ENCODE assay signal across 15 cellular contexts in the genomic region with DNA sequence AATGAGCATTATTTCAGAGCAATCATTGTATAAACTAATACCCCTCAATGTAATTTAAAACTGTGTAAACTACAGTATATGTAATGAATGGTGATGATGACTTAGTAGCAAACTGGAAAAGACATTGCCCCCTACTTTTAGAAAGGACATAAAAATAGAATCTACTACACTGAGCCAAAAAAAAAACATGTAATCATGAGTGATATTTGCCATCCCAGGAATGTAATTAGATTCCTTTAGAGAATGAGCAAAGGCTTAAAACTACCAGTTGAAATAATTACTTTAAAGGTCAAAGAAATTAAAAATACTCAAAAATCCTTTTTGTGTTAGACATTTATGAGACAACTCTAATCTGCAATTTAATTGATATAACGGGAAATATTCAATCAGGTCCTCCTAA.
DNase-seq lines count a peak whose midpoint lies in the region; ATAC-seq and TF ChIP-seq lines count a peak whose summit lies in the region.
"Had no signal": no experiment of that assay in that cellular context is flagged by ENCODE, and none has a peak within 500 bp of the region (broad histone marks: within the 10 kb centered on the region; RNA-seq: fewer than 3 reads in every experiment).

No MANE protein-coding gene starts in this region.

- H3K4me1 ChIP-seq in cardiac muscle cell (ENCODE audit: low read depth) (peaks cover 16% of the 10 kb centered on the region), right atrium auricular region (no peaks in the 10 kb centered on the region)

- no peaks in the 10 kb centered on the region for H3K27me3 Mint-ChIP-seq in chondrocyte (ENCODE audit: low read depth)

- H3K27me3 ChIP-seq in cardiac muscle cell (no peaks in the 10 kb centered on the region), right atrium auricular region (no peaks in the 10 kb centered on the region)
- H3K27me3 ChIP-seq: BLaER1 treated with 17β-estradiol and CSF1 and Interleukin-3, amounts not matched to agents 10 nM and 100 nM had no signal

- H3K4me3 Mint-ChIP-seq in chondrocyte (ENCODE audit: unreplicated experiment), result no peak overlapping the region

- H3K27ac ChIP-seq in cardiac muscle cell (peak overlapping the region; percentile 68), right atrium auricular region (peak overlapping the region in 1 of 2 donors; percentile 46)
- H3K27ac ChIP-seq: BLaER1 treated with 17β-estradiol and CSF1 and Interleukin-3, amounts not matched to agents 10 nM and 100 nM had no signal

- peaks cover 2% of the 10 kb centered on the region for H3K9me3 Mint-ChIP-seq in chondrocyte (ENCODE audit: low read depth)

- no peaks in the 10 kb centered on the region for H3K36me3 ChIP-seq in cardiac muscle cell
- H3K36me3 ChIP-seq in right atrium auricular region, result no peaks in the 10 kb centered on the region
- H3K36me3 ChIP-seq: BLaER1 treated with 17β-estradiol and CSF1 and Interleukin-3, amounts not matched to agents 10 nM and 100 nM had no signal

- H3K9me3 ChIP-seq in cardiac muscle cell (ENCODE audit: low read depth) (no peaks in the 10 kb centered on the region), right atrium auricular region (no peaks in the 10 kb centered on the region)
- H3K9me3 ChIP-seq: BLaER1 treated with 17β-estradiol and CSF1 and Interleukin-3, amounts not matched to agents 10 nM and 100 nM had no signal

- peak overlapping the region; percentile 42 for H3K27ac Mint-ChIP-seq in chondrocyte (ENCODE audit: unreplicated experiment)

- TF ChIP-seq CTCF in cardiac muscle cell (IDR thresholded peaks at IDR 0.05; ENCODE audit: low read depth, low read length) (no peak), right atrium auricular region (IDR thresholded peaks at IDR 0.05) (no peak), chondrocyte (IDR thresholded peaks at IDR 0.05) (no peak)

- DNase-seq in cardiac muscle cell (ENCODE audit: low read depth in 1 of 2, low spot score in 1 of 2) (no peak), right atrium auricular region (ENCODE audit: low spot score) (no peak), chondrocyte (ENCODE audit: low spot score) (no peak), myocyte (ENCODE audit: low read depth) (peak; percentile 19), DMS 273 (lab: John Stamatoyannopoulos, UW; ENCODE audit: unreplicated experiment) (no peak), NCI-H526 treated with DMSO at 0.1 percent for 48 hours (lab: John Stamatoyannopoulos, UW) (no peak)
- DNase-seq: DMS153, KG1, NCI-H1048, NCI-H146, NCI-H2227 treated with DMSO at 0.1 percent for 48 hours, NCI-H524 treated with DMSO at 0.1 percent for 48 hours had no signal

- H3K4me3 ChIP-seq in cardiac muscle cell (no peak overlapping the region), right atrium auricular region (no peak overlapping the region)
- H3K4me3 ChIP-seq: BLaER1 treated with 17β-estradiol and CSF1 and Interleukin-3, amounts not matched to agents 10 nM and 100 nM had no signal

- H3K4me1 Mint-ChIP-seq in chondrocyte (ENCODE audit: low read depth), result peaks cover 12% of the 10 kb centered on the region

- no peak for ATAC-seq in GM19395 (IDR thresholded peaks at IDR 0.05; ENCODE audit: unreplicated experiment)
- ATAC-seq in HG02973 (IDR thresholded peaks at IDR 0.05; ENCODE audit: unreplicated experiment), result no peak

- H3K36me3 Mint-ChIP-seq in chondrocyte (ENCODE audit: low read depth), result no peaks in the 10 kb centered on the region
